ENCODE assay signal across 1 cellular context in the genomic region with DNA sequence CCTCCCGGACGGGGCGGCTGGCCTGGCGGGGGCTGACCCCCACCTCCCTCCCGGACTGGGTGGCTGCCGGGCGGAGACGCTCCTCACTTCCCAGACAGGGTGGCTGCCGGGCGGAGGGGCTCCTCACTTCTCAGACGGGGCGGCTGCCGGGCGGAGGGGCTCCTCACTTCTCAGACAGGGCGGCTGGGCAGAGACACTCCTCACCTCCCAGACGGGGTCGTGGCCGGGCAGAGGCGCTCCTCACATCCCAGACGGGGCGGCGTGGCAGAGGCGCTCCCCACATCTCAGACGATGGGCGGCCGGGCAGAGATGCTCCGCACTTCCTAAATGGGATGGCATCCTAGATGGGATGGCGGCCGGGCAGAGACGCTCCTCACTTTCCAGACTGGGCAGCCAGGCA. TPM values are rescaled to one million over a fixed set of nuclear protein-coding genes. Genes with fewer than 3 reads are reported as not detected.
"Had no signal": no experiment of that assay in that cellular context is flagged by ENCODE, and none has a peak within 500 bp of the region (broad histone marks: within the 10 kb centered on the region; RNA-seq: fewer than 3 reads in every experiment).

No MANE protein-coding gene starts in this region.

RNA-seq across cellular contexts. Expression of a gene that starts 48.5 kb away (rescaled TPM):
- total RNA-seq: HT1080 had no signal
